In genomic region chr17:44065668-44066203, GRCh38 we compare ENCODE assay signal across 8 cellular contexts. TPM values are rescaled to one million over a fixed set of nuclear protein-coding genes. Genes with fewer than 3 reads are reported as not detected.
A peak's percentile ranks its signal among the peaks of the same experiment; 100 is the strongest.
DNase-seq lines count a peak whose midpoint lies in the region; ATAC-seq, FAIRE-seq and TF ChIP-seq lines count a peak whose summit lies in the region.

No MANE protein-coding gene starts in this region.

- peaks cover 19 to 33% (median 26%) of the 10 kb centered on the region in 4 donors for H3K4me1 ChIP-seq in upper lobe of left lung

- peaks cover 4 to 34% (median 16%) of the 10 kb centered on the region in 4 donors for H3K36me3 ChIP-seq in upper lobe of left lung

- H3K4me3 Mint-ChIP-seq in CD14-positive monocyte (peak overlapping the region; percentile 75 to 95), MCF 10A (ENCODE audit: unreplicated experiment) (peak overlapping the region; percentile 92)

- H3K4me3 ChIP-seq in NB4 (ENCODE audit: low read depth, low read length) (peak overlapping the region; percentile 82), upper lobe of left lung (peak overlapping the region; percentile 55 to 91 (median 81))

- H3K9me3 Mint-ChIP-seq in CD14-positive monocyte (no peaks in the 10 kb centered on the region), MCF 10A (ENCODE audit: unreplicated experiment) (no peaks in the 10 kb centered on the region)

- H3K4me1 Mint-ChIP-seq in CD14-positive monocyte, result peaks cover 32% of the 10 kb centered on the region
- peaks cover 30% of the 10 kb centered on the region for H3K4me1 Mint-ChIP-seq in MCF 10A (ENCODE audit: insufficient read depth, unreplicated experiment)

- H3K36me3 Mint-ChIP-seq in CD14-positive monocyte (peaks cover 25 to 37% of the 10 kb centered on the region in 2 donors), MCF 10A (ENCODE audit: insufficient read depth, unreplicated experiment) (peaks cover 50% of the 10 kb centered on the region)

- WGBS in upper lobe of left lung, 2 donors, result 1 to 3% methylated on average over 9 of the region's 9 CpGs

- BruUV-seq in MCF 10A (replicated peaks; lab: Mats Ljungman, UMichigan), result no TSS peak

- TF ChIP-seq POLR2A in NB4 (IDR thresholded peaks at IDR 0.05; ENCODE audit: extremely low read depth, insufficient read length) (no peak), upper lobe of left lung (IDR thresholded peaks at IDR 0.05) (no peak)

- H3K27me3 ChIP-seq in upper lobe of left lung, result no peaks in the 10 kb centered on the region

- POLR2A ChIA-PET in MCF 10A (lab: Yijun Ruan, JAX), result interaction anchor here (0.6 to 2.9 kb wide), 18 partner anchors 10 to 623 kb away, joined by 3 to 23 read pairs (median 4); partner anchors contain the start of genes HDAC5, TMEM101 and TMUB2

- FAIRE-seq in frontal cortex (lab: Jason Lieb, UNC), result no peak

- peak overlapping the region; percentile 94 to 99 (median 96) for H3K27ac ChIP-seq in upper lobe of left lung

- TF ChIP-seq EP300 in upper lobe of left lung (IDR thresholded peaks at IDR 0.05), result no peak

- DNase-seq in CD14-positive monocyte (ENCODE audit: low spot score), result no peak
- no peak for DNase-seq in NB4 (ENCODE audit: low read depth)
- no peak for DNase-seq in MCF 10A (ENCODE audit: unreplicated experiment)
- DNase-seq in lung microvascular endothelial cell (ENCODE audit: low read depth in 2 of 2), result peak; percentile 17 to 29
- no peak for DNase-seq in upper lobe of left lung
- DNase-seq in frontal cortex (ENCODE audit: low spot score in 2 of 2), result no peak
- no peak for DNase-seq in NK-92 (lab: John Stamatoyannopoulos, UW; ENCODE audit: unreplicated experiment)
- no peak for DNase-seq in H4 (ENCODE audit: low spot score)

- TF ChIP-seq CTCF in CD14-positive monocyte (IDR thresholded peaks at IDR 0.05) (no peak), NB4 (IDR thresholded peaks at IDR 0.05; ENCODE audit: low read depth, low read length) (no peak), MCF 10A (IDR thresholded peaks at IDR 0.05; ENCODE audit: unreplicated experiment) (no peak), upper lobe of left lung (IDR thresholded peaks at IDR 0.05) (no peak)

- H3K27me3 Mint-ChIP-seq in CD14-positive monocyte (ENCODE audit: low read depth in 3 of 3) (no peaks in the 10 kb centered on the region), MCF 10A (ENCODE audit: insufficient read depth, unreplicated experiment) (no peaks in the 10 kb centered on the region)

- intact Hi-C loops in CD14-positive monocyte (cut with micrococcal nuclease) (loop anchor here (2.0 to 10.0 kb wide), 4 partner anchors 48 to 437 kb away; partner anchors contain the start of genes GPATCH8 (in 1 of the 2), TMEM101 (in 1 of the 2) and TMUB2 (in 1 of the 2)), MCF 10A (cut with micrococcal nuclease) (no loop called here)

- no peak for ATAC-seq in upper lobe of left lung (ENCODE audit: low FRiP score in 2 of 2)

- CTCF ChIA-PET in MCF 10A (lab: Yijun Ruan, JAX), result interaction anchor here (0.7 kb wide), 1 partner anchor 101 kb away, joined by 3 read pairs; no protein-coding TSS in a partner anchor

- H3K9me3 ChIP-seq in upper lobe of left lung, result no peaks in the 10 kb centered on the region

- H3K27ac Mint-ChIP-seq in CD14-positive monocyte (peak overlapping the region; percentile 85 to 95 (median 90)), MCF 10A (ENCODE audit: low read depth, unreplicated experiment) (peak overlapping the region; percentile 89)

RNA-seq across cellular contexts. Expression of gene LSM12, which starts 0.7 kb away (rescaled TPM):
- polyA plus RNA-seq in CD14-positive monocyte, result 10 to 100 TPM; 64.4 to 65.8 TPM
- total RNA-seq in MCF 10A (2022) (87.9 and 101 TPM in 2 replicates), lung microvascular endothelial cell (18.7 and 20.9 TPM in 2 replicates), upper lobe of left lung (10 to 100 TPM; 14.8 to 38.3 (median 33.6) TPM), frontal cortex (26.5 TPM)
- 62.2 and 65.0 TPM in 2 replicates for total RNA-seq in H4 (2014; rRNA removed; shearing (Covaris generic))

RNA-seq across cellular contexts. Expression of gene G6PC3, which starts 4.8 kb away (rescaled TPM):
- polyA plus RNA-seq in CD14-positive monocyte, result 10 to 100 TPM; 42.4 to 46.4 TPM
- total RNA-seq in MCF 10A (2022) (70.6 and 89.4 TPM in 2 replicates), lung microvascular endothelial cell (24.6 and 25.2 TPM in 2 replicates), upper lobe of left lung (10 to 100 TPM; 16.8 to 63.0 (median 33.8) TPM), frontal cortex (11.4 TPM)
- total RNA-seq in H4 (2014; rRNA removed; shearing (Covaris generic)), result 51.0 and 71.2 TPM in 2 replicates

RNA-seq across cellular contexts. Expression of gene TMEM101, which starts 51.0 kb away (rescaled TPM):
- 10 to 100 TPM; 33.6 to 41.4 TPM for polyA plus RNA-seq in CD14-positive monocyte
- total RNA-seq in MCF 10A (2022) (25.6 and 26.1 TPM in 2 replicates), lung microvascular endothelial cell (65.2 and 77.2 TPM in 2 replicates), upper lobe of left lung (10 to 100 TPM; 10.5 to 36.9 (median 29.1) TPM), frontal cortex (41.2 TPM)
- 45.9 and 54.9 TPM in 2 replicates for total RNA-seq in H4 (2014; rRNA removed; shearing (Covaris generic))

RNA-seq across cellular contexts. Expression of gene HDAC5, which starts 57.7 kb away (rescaled TPM):
- 10 to 100 TPM; 16.1 to 24.7 TPM for polyA plus RNA-seq in CD14-positive monocyte
- total RNA-seq in MCF 10A (2022) (12.1 TPM in 2 replicates), lung microvascular endothelial cell (28.2 and 32.9 TPM in 2 replicates), upper lobe of left lung (100 to 1,000 TPM in 2 of 6 donors, 10 to 100 TPM in 4; 59.9 to 138 (median 64.9) TPM), frontal cortex (87.6 TPM)
- 13.7 and 16.8 TPM in 2 replicates for total RNA-seq in H4 (2014; rRNA removed; shearing (Covaris generic))

Comparison
In these comparisons a context has a peak if more than half of its experiments do, and no peak if none do; other contexts are left out.
1. DNase-seq: peak in lung microvascular endothelial cell (2 of 2); none in CD14-positive monocyte (single experiment), NB4 (single experiment), MCF 10A (single experiment), upper lobe of left lung (0 of 2), frontal cortex (0 of 2), NK-92 (single experiment) and H4 (single experiment).